Comparison of ENCODE assay signal across 16 cellular contexts in the genomic region with DNA sequence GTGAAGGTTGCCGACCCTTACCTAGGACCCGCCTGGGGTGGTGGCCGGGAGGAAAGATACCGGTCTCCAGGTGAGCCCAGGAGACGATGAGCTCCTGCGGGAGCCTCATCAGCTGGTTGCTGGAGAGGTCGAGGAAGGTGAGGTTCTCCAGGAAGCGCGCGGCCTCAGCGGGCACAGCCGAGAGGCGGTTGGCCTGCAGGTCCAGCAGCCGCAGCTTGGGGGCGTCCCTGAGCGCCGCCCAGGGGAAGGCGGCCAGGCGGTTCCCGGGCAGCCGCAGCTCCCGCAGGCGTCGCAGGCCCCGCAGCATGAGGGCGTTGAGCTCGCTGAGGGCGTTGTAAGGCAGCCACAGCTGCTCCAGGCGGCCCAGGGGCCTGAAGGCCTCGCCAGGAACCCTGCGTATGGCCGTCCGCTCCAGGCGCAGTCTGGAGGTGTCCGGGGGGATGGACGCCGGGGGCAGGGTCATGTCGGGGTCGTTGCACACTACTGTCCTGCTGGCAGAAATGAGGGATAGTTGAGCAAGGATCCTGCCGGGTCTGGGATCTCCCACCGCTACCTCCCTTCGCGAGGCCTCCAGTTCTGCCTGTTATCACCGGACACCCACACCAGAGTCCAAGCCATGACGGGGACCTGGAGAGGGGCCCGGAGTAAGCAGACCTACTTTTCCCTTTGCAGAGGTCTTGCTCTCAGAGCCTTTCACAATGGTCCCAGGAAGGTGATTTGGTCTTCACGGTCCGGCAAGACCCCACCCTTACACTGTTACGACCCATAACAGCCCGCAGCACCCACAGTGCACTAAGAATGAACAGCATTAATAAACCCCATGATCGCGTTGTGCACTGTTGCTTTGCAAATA. TPM values are rescaled to one million over a fixed set of nuclear protein-coding genes. Genes with fewer than 3 reads are reported as not detected.
A peak's percentile ranks its signal among the peaks of the same experiment; 100 is the strongest.
DNase-seq lines count a peak whose midpoint lies in the region; ATAC-seq, FAIRE-seq and TF ChIP-seq lines count a peak whose summit lies in the region.
"Had no signal": no experiment of that assay in that cellular context is flagged by ENCODE, and none has a peak within 500 bp of the region (broad histone marks: within the 10 kb centered on the region; RNA-seq: fewer than 3 reads in every experiment).

No MANE protein-coding gene starts in this region.

- ATAC-seq in HepG2 (no peak; the same call in 2 of the 3 replicates), right lobe of liver (no peak)

- no peak overlapping the region for H3K4me3 Mint-ChIP-seq in CD4-positive, alpha-beta memory T cell

- WGBS in HepG2 (ENCODE audit: low lambda C conversion rate), result 54% methylated on average over 13 of the region's 52 CpGs
- 48% methylated on average over 5 of the region's 52 CpGs for WGBS in right lobe of liver (ENCODE audit: insufficient coverage, low coverage, low lambda C conversion rate, missing lambda C conversion rate)

- in situ Hi-C loops in HepG2 (cut with HindIII; ENCODE audit: extremely low pct_ligation_motif_present, low pct_unique_long_range_greater_than_20kb), result no loop called here

- no peak for TF ChIP-seq RAD21 in HepG2 (CRISPR knock-in tag; IDR thresholded peaks at IDR 0.05)

- intact Hi-C loops in HepG2 (cut with micrococcal nuclease; ENCODE audit: unreplicated experiment) (no loop called here), right lobe of liver (cut with DNase I) (no loop called here)
- intact Hi-C loops in CD4-positive, alpha-beta memory T cell (cut with micrococcal nuclease), result no loop called here

- DNase-seq in HepG2 (ENCODE audit: low spot score) (no peak), right lobe of liver (no peak), coronary artery (ENCODE audit: low spot score) (peak; percentile 46), iPS-NIHi7 (ENCODE audit: extremely low spot score) (peak; percentile 96), A172 (ENCODE audit: low spot score) (no peak), DMS153 treated with DMSO at 0.1 percent for 48 hours (lab: John Stamatoyannopoulos, UW; ENCODE audit: unreplicated experiment) (no peak)
- no peak for DNase-seq in CD4-positive, alpha-beta memory T cell
- DNase-seq in stimulated activated CD4-positive, alpha-beta T cell treated with anti-CD3 and anti-CD28 coated beads, Interleukin-12 subunit alpha, Interleukin-12 subunit beta, amount 100 ng/mL, for 4 hours, result no peak
- DNase-seq: activated CD8-positive, alpha-beta memory T cell treated with anti-CD3 and anti-CD28 coated beads, Interleukin-2, amount 50 U/mL, for 4 hours; Calu3; HCEC 1CT; NCI-H146; NCI-H524; small intestine; SW 1271 had no signal

- TF ChIP-seq CTCF in HepG2 (CRISPR knock-in tag; IDR thresholded peaks at IDR 0.05) (no peak), right lobe of liver (IDR thresholded peaks at IDR 0.05) (no peak), coronary artery (IDR thresholded peaks at IDR 0.05) (no peak)

- BruUV-seq in HepG2 (replicated peaks; lab: Mats Ljungman, UMichigan), result no TSS peak

- no peak for TF ChIP-seq EP300 in HepG2 (IDR thresholded peaks at IDR 0.05; ENCODE audit: low read depth in 2 of 2, low read length in 2 of 2)
- TF ChIP-seq EP300 in HepG2 (CRISPR knock-in tag; IDR thresholded peaks at IDR 0.05; ENCODE audit: borderline replicate concordance), result no peak

- no peaks in the 10 kb centered on the region for H4K20me1 ChIP-seq in HepG2 (ENCODE audit: insufficient read depth, low read length)

- H3K36me3 ChIP-seq in HepG2 (replicated peaks in 1 of 2; ENCODE audit: control insufficient read depth in 1 of 2, insufficient read depth in 2 of 2, low read length in 2 of 2) (no peaks in the 10 kb centered on the region), right lobe of liver (no peaks in the 10 kb centered on the region)
- no peaks in the 10 kb centered on the region for H3K36me3 ChIP-seq in CD4-positive, alpha-beta memory T cell (ENCODE audit: insufficient read depth, low read length)
- H3K36me3 ChIP-seq: esophagus muscularis mucosa had no signal

- CTCF ChIA-PET in HepG2 (lab: Yijun Ruan, JAX; ENCODE audit: low intra/inter-chr PET ratio, low total read pairs), result no interaction called here
- CTCF ChIA-PET in CD4-positive, alpha-beta memory T cell (lab: Charles Lee; ENCODE audit: partially characterized antibody), result no interaction called here

- no peaks in the 10 kb centered on the region for H3K36me3 Mint-ChIP-seq in CD4-positive, alpha-beta memory T cell

- no peak for FAIRE-seq in HepG2 (lab: Jason Lieb, UNC)
- FAIRE-seq: small intestine had no signal

- peaks cover 3 to 22% of the 10 kb centered on the region in 2 experiments; a peak in 4 of 5 replicates for H3K27me3 ChIP-seq in HepG2 (ENCODE audit: control insufficient read depth in 1 of 2, insufficient read depth in 2 of 2, low read length in 2 of 2)
- no peaks in the 10 kb centered on the region for H3K27me3 ChIP-seq in right lobe of liver
- H3K27me3 ChIP-seq in CD4-positive, alpha-beta memory T cell (ENCODE audit: insufficient read depth, low read length), result no peaks in the 10 kb centered on the region

- H3K27ac Mint-ChIP-seq in CD4-positive, alpha-beta memory T cell, result no peak overlapping the region

- peaks cover 0 to 1% (median 0%) of the 10 kb centered on the region in 8 donors for H3K9me3 Mint-ChIP-seq in CD4-positive, alpha-beta memory T cell

- no peak overlapping the region for H3K4me2 ChIP-seq in HepG2 (ENCODE audit: low read depth, low read length)

- H3K79me2 ChIP-seq in HepG2 (ENCODE audit: insufficient read depth, low read length), result no peaks in the 10 kb centered on the region

- H3K4me1 Mint-ChIP-seq in CD4-positive, alpha-beta memory T cell, result no peaks in the 10 kb centered on the region

- POLR2A ChIA-PET in HepG2 (lab: Yijun Ruan, JAX), result no interaction called here
- POLR2A ChIA-PET in CD4-positive, alpha-beta memory T cell (lab: Charles Lee; ENCODE audit: partially characterized antibody), result no interaction called here

- TF ChIP-seq POLR2A in HepG2 (IDR thresholded peaks at IDR 0.05; ENCODE audit: insufficient read depth in 1 of 2, low read depth in 2 of 2, low read length in 2 of 2) (no peak), right lobe of liver (IDR thresholded peaks at IDR 0.05) (no peak)

- no peak overlapping the region for H3K27ac ChIP-seq in HepG2 (ENCODE audit: extremely low read length, insufficient read depth, low read length)
- H3K27ac ChIP-seq in right lobe of liver, result no peak overlapping the region
- no peak overlapping the region for H3K27ac ChIP-seq in coronary artery
- no peak overlapping the region for H3K27ac ChIP-seq in CD4-positive, alpha-beta memory T cell (ENCODE audit: low read depth, low read length)
- H3K27ac ChIP-seq: esophagus muscularis mucosa had no signal

- no peaks in the 10 kb centered on the region for H3K9me3 ChIP-seq in HepG2 (ENCODE audit: low read length)
- H3K9me3 ChIP-seq in right lobe of liver, result no peaks in the 10 kb centered on the region
- no peaks in the 10 kb centered on the region for H3K9me3 ChIP-seq in CD4-positive, alpha-beta memory T cell (ENCODE audit: control insufficient read depth in 1 of 2, low read length in 2 of 2)
- H3K9me3 ChIP-seq: esophagus muscularis mucosa had no signal

- H3K4me1 ChIP-seq in HepG2 (ENCODE audit: insufficient read depth, low read length) (peaks cover 7% of the 10 kb centered on the region; the same call in 1 of the 2 replicates), right lobe of liver (no peaks in the 10 kb centered on the region)
- no peaks in the 10 kb centered on the region for H3K4me1 ChIP-seq in CD4-positive, alpha-beta memory T cell (ENCODE audit: insufficient read depth, low read length)
- H3K4me1 ChIP-seq: esophagus muscularis mucosa had no signal

- H2AFZ ChIP-seq in HepG2 (ENCODE audit: low read length), result no peak overlapping the region

- no peak overlapping the region for H3K4me3 ChIP-seq in HepG2 (replicated peaks in 1 of 3; ENCODE audit: insufficient read depth in 1 of 3, low read depth in 2 of 3, low read length in 3 of 3)
- H3K4me3 ChIP-seq in right lobe of liver, result no peak overlapping the region
- no peak overlapping the region for H3K4me3 ChIP-seq in coronary artery
- no peak overlapping the region for H3K4me3 ChIP-seq in CD4-positive, alpha-beta memory T cell (ENCODE audit: low read length in 2 of 2)
- H3K4me3 ChIP-seq: esophagus muscularis mucosa had no signal

- H3K27me3 Mint-ChIP-seq in CD4-positive, alpha-beta memory T cell, result peaks cover 8 to 23% of the 10 kb centered on the region in 2 donors

- H3K9ac ChIP-seq in HepG2 (ENCODE audit: insufficient read depth, low read depth, low read length), result no peak overlapping the region

RNA-seq across cellular contexts. Expression of a gene that starts 3.9 kb away (rescaled TPM):
- not detected in 2 replicates for total RNA-seq in HepG2 (2016; rRNA removed; fragmentation: Illumina TruSeq; extraction: Trizol)
- total RNA-seq in HepG2 (2016; cell fraction: cytosol; rRNA removed; fragmentation: Illumina TruSeq; extraction: Trizol; ENCODE audit: low read depth), result not detected in 2 replicates
- not detected in 2 replicates for total RNA-seq in HepG2 (2016; cell fraction: insoluble cytoplasmic fraction; rRNA removed; fragmentation: Illumina TruSeq; extraction: Trizol)
- not detected in 2 replicates for total RNA-seq in HepG2 (2016; cell fraction: membrane; rRNA removed; fragmentation: Illumina TruSeq; extraction: Trizol)
- not detected in 2 replicates for total RNA-seq in HepG2 (2016; cell fraction: nucleus; rRNA removed; fragmentation: Illumina TruSeq; extraction: Trizol)
- not detected in 2 replicates for polyA plus RNA-seq in HepG2 (2011; rRNA removed)
- not detected in 2 replicates for polyA plus RNA-seq in HepG2 (2011; cell fraction: cytosol; rRNA removed)
- not detected in 2 replicates for polyA plus RNA-seq in HepG2 (2011; cell fraction: nucleus; rRNA removed)
- not detected in 2 replicates for polyA plus RNA-seq in HepG2 (2012)
- not detected in 2 replicates for polyA plus RNA-seq in HepG2 (2016; cell fraction: cytosol; fragmentation: Illumina TruSeq; extraction: Trizol; ENCODE audit: low read depth)
- polyA plus RNA-seq in HepG2 (2016; cell fraction: insoluble cytoplasmic fraction; fragmentation: Illumina TruSeq; extraction: Trizol; ENCODE audit: low read depth), result not detected in 2 replicates
- polyA plus RNA-seq in HepG2 (2016; cell fraction: membrane; fragmentation: Illumina TruSeq; extraction: Trizol; ENCODE audit: low read depth), result not detected in 2 replicates
- polyA plus RNA-seq in HepG2 (2016; cell fraction: nucleus; fragmentation: Illumina TruSeq; extraction: Trizol; ENCODE audit: insufficient read depth, low read depth), result not detected in 2 replicates
- polyA minus RNA-seq in HepG2 (2011; rRNA and poly(A)+ RNA removed; ENCODE audit: low replicate concordance), result not detected in 2 replicates
- polyA minus RNA-seq in HepG2 (2011; cell fraction: cytosol; rRNA and poly(A)+ RNA removed), result not detected in 2 replicates
- not detected in 2 replicates for polyA minus RNA-seq in HepG2 (2011; cell fraction: nucleus; rRNA and poly(A)+ RNA removed)
- not detected for total RNA-seq in right lobe of liver
- not detected for total RNA-seq in CD4-positive, alpha-beta memory T cell
- not detected for polyA plus RNA-seq in CD4-positive, alpha-beta memory T cell
- not detected in 2 replicates for total RNA-seq in A172 (2014; rRNA removed; shearing (Covaris generic))
- total RNA-seq: Calu3, esophagus muscularis mucosa had no signal
- polyA plus RNA-seq: small intestine had no signal

RNA-seq across cellular contexts. Expression of a gene that starts 7.4 kb away (rescaled TPM):
- total RNA-seq in HepG2 (2016; rRNA removed; fragmentation: Illumina TruSeq; extraction: Trizol), result 0.24 and 0.71 TPM in 2 replicates
- 0.44 and 1.2 TPM in 2 replicates for total RNA-seq in HepG2 (2016; cell fraction: cytosol; rRNA removed; fragmentation: Illumina TruSeq; extraction: Trizol; ENCODE audit: low read depth)
- 0.39 and 0.74 TPM in 2 replicates for total RNA-seq in HepG2 (2016; cell fraction: insoluble cytoplasmic fraction; rRNA removed; fragmentation: Illumina TruSeq; extraction: Trizol)
- total RNA-seq in HepG2 (2016; cell fraction: membrane; rRNA removed; fragmentation: Illumina TruSeq; extraction: Trizol), result 0.17 and 0.37 TPM in 2 replicates
- 0.43 and 1.4 TPM in 2 replicates for total RNA-seq in HepG2 (2016; cell fraction: nucleus; rRNA removed; fragmentation: Illumina TruSeq; extraction: Trizol)
- polyA plus RNA-seq in HepG2 (2011; rRNA removed), result 0.68 and 0.69 TPM in 2 replicates
- polyA plus RNA-seq in HepG2 (2011; cell fraction: cytosol; rRNA removed), result 0.53 and 0.90 TPM in 2 replicates
- 0.76 and 0.88 TPM in 2 replicates for polyA plus RNA-seq in HepG2 (2011; cell fraction: nucleus; rRNA removed)
- 0.05 TPM in 1 of 2 replicates, not detected in the other for polyA plus RNA-seq in HepG2 (2012)
- 0.32 and 0.44 TPM in 2 replicates for polyA plus RNA-seq in HepG2 (2016; cell fraction: cytosol; fragmentation: Illumina TruSeq; extraction: Trizol; ENCODE audit: low read depth)
- 0.20 and 0.87 TPM in 2 replicates for polyA plus RNA-seq in HepG2 (2016; cell fraction: insoluble cytoplasmic fraction; fragmentation: Illumina TruSeq; extraction: Trizol; ENCODE audit: low read depth)
- 0.50 and 0.71 TPM in 2 replicates for polyA plus RNA-seq in HepG2 (2016; cell fraction: membrane; fragmentation: Illumina TruSeq; extraction: Trizol; ENCODE audit: low read depth)
- 0.84 and 2.3 TPM in 2 replicates for polyA plus RNA-seq in HepG2 (2016; cell fraction: nucleus; fragmentation: Illumina TruSeq; extraction: Trizol; ENCODE audit: insufficient read depth, low read depth)
- polyA minus RNA-seq in HepG2 (2011; rRNA and poly(A)+ RNA removed; ENCODE audit: low replicate concordance), result 2.2 TPM in 1 of 2 replicates, not detected in the other
- not detected in 2 replicates for polyA minus RNA-seq in HepG2 (2011; cell fraction: cytosol; rRNA and poly(A)+ RNA removed)
- not detected in 2 replicates for polyA minus RNA-seq in HepG2 (2011; cell fraction: nucleus; rRNA and poly(A)+ RNA removed)
- total RNA-seq in right lobe of liver, result not detected
- not detected for total RNA-seq in CD4-positive, alpha-beta memory T cell
- polyA plus RNA-seq in CD4-positive, alpha-beta memory T cell, result not detected
- total RNA-seq in A172 (2014; rRNA removed; shearing (Covaris generic)), result not detected in 2 replicates
- total RNA-seq: Calu3 had no signal

RNA-seq across cellular contexts. Expression of a gene that starts 12.1 kb away (rescaled TPM):
- total RNA-seq in HepG2 (2016; rRNA removed; fragmentation: Illumina TruSeq; extraction: Trizol) (not detected in 2 replicates), right lobe of liver (not detected)
- not detected in 2 replicates for total RNA-seq in HepG2 (2016; cell fraction: cytosol; rRNA removed; fragmentation: Illumina TruSeq; extraction: Trizol; ENCODE audit: low read depth)
- total RNA-seq in HepG2 (2016; cell fraction: insoluble cytoplasmic fraction; rRNA removed; fragmentation: Illumina TruSeq; extraction: Trizol), result not detected in 2 replicates
- not detected in 2 replicates for total RNA-seq in HepG2 (2016; cell fraction: membrane; rRNA removed; fragmentation: Illumina TruSeq; extraction: Trizol)
- total RNA-seq in HepG2 (2016; cell fraction: nucleus; rRNA removed; fragmentation: Illumina TruSeq; extraction: Trizol), result not detected in 2 replicates
- not detected in 2 replicates for polyA plus RNA-seq in HepG2 (2011; rRNA removed)
- not detected in 2 replicates for polyA plus RNA-seq in HepG2 (2011; cell fraction: cytosol; rRNA removed)
- not detected in 2 replicates for polyA plus RNA-seq in HepG2 (2011; cell fraction: nucleus; rRNA removed)
- polyA plus RNA-seq in HepG2 (2012), result not detected in 2 replicates
- polyA plus RNA-seq in HepG2 (2016; cell fraction: cytosol; fragmentation: Illumina TruSeq; extraction: Trizol; ENCODE audit: low read depth), result not detected in 2 replicates
- not detected in 2 replicates for polyA plus RNA-seq in HepG2 (2016; cell fraction: insoluble cytoplasmic fraction; fragmentation: Illumina TruSeq; extraction: Trizol; ENCODE audit: low read depth)
- polyA plus RNA-seq in HepG2 (2016; cell fraction: membrane; fragmentation: Illumina TruSeq; extraction: Trizol; ENCODE audit: low read depth), result not detected in 2 replicates
- polyA plus RNA-seq in HepG2 (2016; cell fraction: nucleus; fragmentation: Illumina TruSeq; extraction: Trizol; ENCODE audit: insufficient read depth, low read depth), result not detected in 2 replicates
- not detected in 2 replicates for polyA minus RNA-seq in HepG2 (2011; rRNA and poly(A)+ RNA removed; ENCODE audit: low replicate concordance)
- not detected in 2 replicates for polyA minus RNA-seq in HepG2 (2011; cell fraction: cytosol; rRNA and poly(A)+ RNA removed)
- polyA minus RNA-seq in HepG2 (2011; cell fraction: nucleus; rRNA and poly(A)+ RNA removed), result not detected in 2 replicates
- total RNA-seq in CD4-positive, alpha-beta memory T cell, result not detected
- polyA plus RNA-seq in CD4-positive, alpha-beta memory T cell, result not detected
- not detected in 2 replicates for total RNA-seq in A172 (2014; rRNA removed; shearing (Covaris generic))
- total RNA-seq: Calu3 had no signal
- polyA plus RNA-seq: small intestine had no signal

RNA-seq across cellular contexts. Expression of a gene that starts 43.1 kb away (rescaled TPM):
- 0.04 TPM in 1 of 2 replicates, not detected in the other for total RNA-seq in HepG2 (2016; rRNA removed; fragmentation: Illumina TruSeq; extraction: Trizol)
- not detected in 2 replicates for total RNA-seq in HepG2 (2016; cell fraction: cytosol; rRNA removed; fragmentation: Illumina TruSeq; extraction: Trizol; ENCODE audit: low read depth)
- 0.02 TPM in 1 of 2 replicates, not detected in the other for total RNA-seq in HepG2 (2016; cell fraction: insoluble cytoplasmic fraction; rRNA removed; fragmentation: Illumina TruSeq; extraction: Trizol)
- not detected in 2 replicates for total RNA-seq in HepG2 (2016; cell fraction: membrane; rRNA removed; fragmentation: Illumina TruSeq; extraction: Trizol)
- not detected in 2 replicates for total RNA-seq in HepG2 (2016; cell fraction: nucleus; rRNA removed; fragmentation: Illumina TruSeq; extraction: Trizol)
- polyA plus RNA-seq in HepG2 (2011; rRNA removed), result 0.01 and 0.09 TPM in 2 replicates
- polyA plus RNA-seq in HepG2 (2011; cell fraction: cytosol; rRNA removed), result 0.04 TPM in 1 of 2 replicates, not detected in the other
- polyA plus RNA-seq in HepG2 (2011; cell fraction: nucleus; rRNA removed), result 0.14 and 0.34 TPM in 2 replicates
- 0.05 TPM in 1 of 2 replicates, not detected in the other for polyA plus RNA-seq in HepG2 (2012)
- not detected in 2 replicates for polyA plus RNA-seq in HepG2 (2016; cell fraction: cytosol; fragmentation: Illumina TruSeq; extraction: Trizol; ENCODE audit: low read depth)
- not detected in 2 replicates for polyA plus RNA-seq in HepG2 (2016; cell fraction: insoluble cytoplasmic fraction; fragmentation: Illumina TruSeq; extraction: Trizol; ENCODE audit: low read depth)
- polyA plus RNA-seq in HepG2 (2016; cell fraction: membrane; fragmentation: Illumina TruSeq; extraction: Trizol; ENCODE audit: low read depth), result not detected in 2 replicates
- 0.23 TPM in 1 of 2 replicates, not detected in the other for polyA plus RNA-seq in HepG2 (2016; cell fraction: nucleus; fragmentation: Illumina TruSeq; extraction: Trizol; ENCODE audit: insufficient read depth, low read depth)
- polyA minus RNA-seq in HepG2 (2011; rRNA and poly(A)+ RNA removed; ENCODE audit: low replicate concordance), result not detected in 2 replicates
- not detected in 2 replicates for polyA minus RNA-seq in HepG2 (2011; cell fraction: cytosol; rRNA and poly(A)+ RNA removed)
- 0.64 TPM in 1 of 2 replicates, not detected in the other for polyA minus RNA-seq in HepG2 (2011; cell fraction: nucleus; rRNA and poly(A)+ RNA removed)
- under 1 TPM in 5 of 6 experiments, not detected in 1; 0.09 to 0.42 (median 0.19) TPM for total RNA-seq in right lobe of liver
- total RNA-seq in CD4-positive, alpha-beta memory T cell, result under 1 TPM; 0.12 to 0.17 TPM
- polyA plus RNA-seq in CD4-positive, alpha-beta memory T cell, result not detected
- not detected in 2 replicates for total RNA-seq in A172 (2014; rRNA removed; shearing (Covaris generic))
- total RNA-seq: Calu3 had no signal

Comparison
In these comparisons a context has a peak if more than half of its experiments do, and no peak if none do; other contexts are left out.
1. DNase-seq: peak in coronary artery (single experiment) and iPS-NIHi7 (single experiment); none in HepG2 (single experiment), right lobe of liver (0 of 3), CD4-positive, alpha-beta memory T cell (0 of 5), A172 (single experiment), DMS153 treated with DMSO at 0.1 percent for 48 hours (single experiment) and stimulated activated CD4-positive, alpha-beta T cell treated with anti-CD3 and anti-CD28 coated beads, Interleukin-12 subunit alpha, Interleukin-12 subunit beta, amount 100 ng/mL, for 4 hours (single experiment).